8 cellular contexts compared by ENCODE assay signal in the genomic region with DNA sequence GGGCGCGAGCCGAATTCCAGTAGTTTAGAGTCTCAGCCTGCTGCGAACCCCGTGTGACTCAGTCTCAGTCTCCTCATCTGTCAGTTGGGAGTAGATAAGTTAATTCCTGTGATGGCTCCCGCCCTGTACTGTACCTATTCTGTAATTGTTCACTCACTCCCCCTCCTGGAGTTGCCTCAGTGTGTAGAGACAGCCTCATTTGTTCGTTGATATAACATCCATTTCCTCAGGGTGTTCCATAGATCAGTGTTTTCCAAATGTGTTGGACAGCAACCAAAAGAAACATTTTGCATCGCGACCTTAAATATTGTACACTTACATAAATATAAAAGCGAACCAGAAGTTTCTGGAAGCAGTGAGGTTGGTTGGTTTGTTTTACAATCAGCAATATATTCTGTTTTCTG. TPM values are rescaled to one million over a fixed set of nuclear protein-coding genes. Genes with fewer than 3 reads are reported as not detected.
DNase-seq lines count a peak whose midpoint lies in the region; ATAC-seq and TF ChIP-seq lines count a peak whose summit lies in the region.

No MANE protein-coding gene starts in this region.

- H3F3A ChIP-seq in PC-9 (ENCODE audit: insufficient read depth, low read depth), result peaks cover 11% of the 10 kb centered on the region; the same call in 1 of the 2 replicates

- BruUV-seq in PC-9 (replicated peaks; lab: Mats Ljungman, UMichigan), result no TSS peak

- TF ChIP-seq CTCF in PC-9 (conservative IDR thresholded peaks at IDR 0.05) (no peak), epithelial cell of proximal tubule (conservative IDR thresholded peaks at IDR 0.05; ENCODE audit: low read depth, low read length) (peak; percentile 5)

- peak; percentile 34 for DNase-seq in NCI-H146 treated with DMSO at 0.1 percent for 48 hours (lab: John Stamatoyannopoulos, UW; ENCODE audit: unreplicated experiment)
- DNase-seq in NCI-H146 (lab: John Stamatoyannopoulos, UW), result no peak
- peak in 1 of 2 experiments; percentile 72 for DNase-seq in PC-9
- peak; percentile 39 for DNase-seq in epithelial cell of proximal tubule (ENCODE audit: low read depth)
- peak; percentile 21 for DNase-seq in pons (ENCODE audit: low spot score)
- DNase-seq in activated CD4-positive, CD25-positive, alpha-beta regulatory T cell treated with anti-CD3 and anti-CD28 coated beads, Interleukin-2, amount 50 U/mL, for 72 hours, result no peak
- DNase-seq in HuH-7.5 (ENCODE audit: low spot score), result no peak

- H3K79me2 ChIP-seq in PC-9 (ENCODE audit: low read depth), result peaks cover 41% of the 10 kb centered on the region

- ATAC-seq in activated CD4-positive, CD25-positive, alpha-beta regulatory T cell treated with anti-CD3 and anti-CD28 coated beads, Interleukin-2, amount 50 U/mL, for 24 hours, result no peak

- CTCF ChIA-PET in PC-9 (lab: Charles Lee), result no interaction called here

- no peaks in the 10 kb centered on the region for H3K36me3 ChIP-seq in PC-9 (ENCODE audit: low read depth)

- peaks cover 4% of the 10 kb centered on the region; the same call in 1 of the 2 replicates for H4K20me1 ChIP-seq in PC-9 (ENCODE audit: insufficient read depth)

- H3K4me3 ChIP-seq in PC-9 (peak overlapping the region; percentile 75), epithelial cell of proximal tubule (ENCODE audit: low read depth, low read length) (peak overlapping the region; percentile 94)

- H3K9me3 ChIP-seq in PC-9 (ENCODE audit: insufficient read depth, low read depth), result no peaks in the 10 kb centered on the region

- H3K27me3 ChIP-seq in PC-9 (ENCODE audit: insufficient read depth, low read depth), result no peaks in the 10 kb centered on the region

- H3K27ac ChIP-seq in PC-9, result peak overlapping the region; percentile 95

- no peaks in the 10 kb centered on the region for H3K9me2 ChIP-seq in PC-9 (ENCODE audit: insufficient read depth)

- H3K4me1 ChIP-seq in PC-9 (replicated peaks; ENCODE audit: insufficient read depth), result no peaks in the 10 kb centered on the region; the same call in 1 of the 2 replicates

- H2AFZ ChIP-seq in PC-9, result peak overlapping the region; percentile 82

- POLR2A ChIA-PET in PC-9 (lab: Charles Lee; ENCODE audit: unreplicated experiment), result interaction anchor here (0.6 kb wide), 2 partner anchors 84 to 1361 kb away, joined by 6 read pairs; no protein-coding TSS in a partner anchor

- H3K4me2 ChIP-seq in PC-9, result peak overlapping the region; percentile 93

- intact Hi-C loops in PC-9 (cut with micrococcal nuclease; ENCODE audit: unreplicated experiment), result loop anchor here (1.0 to 10.0 kb wide), 3 partner anchors 62 to 334 kb away; no protein-coding TSS in a partner anchor

RNA-seq across cellular contexts. Expression of a gene that starts 0.7 kb away (rescaled TPM):
- total RNA-seq in PC-9 (2021), result 14.9 and 15.0 TPM in 2 replicates
- 14.2 and 15.6 TPM in 2 replicates for total RNA-seq in epithelial cell of proximal tubule

RNA-seq across cellular contexts. Expression of a gene that starts 26.1 kb away (rescaled TPM):
- total RNA-seq in PC-9 (2021) (63.0 and 78.2 TPM in 2 replicates), epithelial cell of proximal tubule (64.0 and 76.7 TPM in 2 replicates)

RNA-seq across cellular contexts. Expression of a gene that starts 26.5 kb away (rescaled TPM):
- 21.9 and 35.5 TPM in 2 replicates for total RNA-seq in PC-9 (2021)
- 33.7 and 38.5 TPM in 2 replicates for total RNA-seq in epithelial cell of proximal tubule

RNA-seq across cellular contexts. Expression of a gene that starts 51.0 kb away (rescaled TPM):
- not detected in 2 replicates for total RNA-seq in PC-9 (2021)
- not detected in 2 replicates for total RNA-seq in epithelial cell of proximal tubule

Comparison
In these comparisons a context has a peak if more than half of its experiments do, and no peak if none do; other contexts are left out.
1. DNase-seq: peak in NCI-H146 treated with DMSO at 0.1 percent for 48 hours (single experiment), epithelial cell of proximal tubule (single experiment) and pons (single experiment); none in NCI-H146 (single experiment), activated CD4-positive, CD25-positive, alpha-beta regulatory T cell treated with anti-CD3 and anti-CD28 coated beads, Interleukin-2, amount 50 U/mL, for 72 hours (single experiment) and HuH-7.5 (single experiment).